Comparison of ENCODE assay signal across 1 cellular context in genomic region chr6:170288091-170288631, GRCh38.
TF ChIP-seq lines count a peak whose summit lies in the region.

No MANE protein-coding gene starts in this region.

TF ChIP-seq in GM23338, 12 proteins besides CTCF, POLR2A, EP300 and RAD21 (continued from another document):
- no peak for TF ChIP-seq ZNF462 (CRISPR knock-in tag; IDR thresholded peaks at IDR 0.05)
- TF ChIP-seq, protein P1, sequence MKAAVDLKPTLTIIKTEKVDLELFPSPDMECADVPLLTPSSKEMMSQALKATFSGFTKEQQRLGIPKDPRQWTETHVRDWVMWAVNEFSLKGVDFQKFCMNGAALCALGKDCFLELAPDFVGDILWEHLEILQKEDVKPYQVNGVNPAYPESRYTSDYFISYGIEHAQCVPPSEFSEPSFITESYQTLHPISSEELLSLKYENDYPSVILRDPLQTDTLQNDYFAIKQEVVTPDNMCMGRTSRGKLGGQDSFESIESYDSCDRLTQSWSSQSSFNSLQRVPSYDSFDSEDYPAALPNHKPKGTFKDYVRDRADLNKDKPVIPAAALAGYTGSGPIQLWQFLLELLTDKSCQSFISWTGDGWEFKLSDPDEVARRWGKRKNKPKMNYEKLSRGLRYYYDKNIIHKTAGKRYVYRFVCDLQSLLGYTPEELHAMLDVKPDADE (IDR thresholded peaks at IDR 0.05) = no peak
- TF ChIP-seq EZH2 (IDR thresholded peaks at IDR 0.05; ENCODE audit: low read depth, unreplicated experiment) = no peak
- TF ChIP-seq JUNB (IDR thresholded peaks at IDR 0.05; ENCODE audit: unreplicated experiment) = no peak
